9 cellular contexts compared by ENCODE assay signal in the genomic region with DNA sequence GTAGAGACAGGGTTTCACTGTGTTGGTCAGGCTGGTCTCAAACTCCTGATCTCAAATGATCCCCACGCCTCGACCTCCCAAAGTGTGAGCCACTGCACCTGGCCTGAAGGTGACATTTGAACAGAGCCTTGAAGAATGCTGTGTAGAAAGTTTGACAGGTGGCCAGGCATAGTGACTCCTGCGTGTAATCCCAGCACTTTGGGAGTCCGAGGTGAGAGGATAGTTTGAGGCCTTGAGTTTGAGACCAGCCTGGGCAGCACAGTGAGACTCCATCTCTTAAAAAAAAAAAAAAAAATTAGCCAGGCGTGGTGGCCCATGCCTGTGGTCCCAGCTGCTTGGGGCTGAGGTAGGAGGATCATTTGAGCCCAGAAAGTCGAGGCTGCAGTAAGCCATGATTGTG. TPM values are rescaled to one million over a fixed set of nuclear protein-coding genes. Genes with fewer than 3 reads are reported as not detected.
A peak's percentile ranks its signal among the peaks of the same experiment; 100 is the strongest.
DNase-seq lines count a peak whose midpoint lies in the region; ATAC-seq and TF ChIP-seq lines count a peak whose summit lies in the region.
"Had no signal": no experiment of that assay in that cellular context is flagged by ENCODE, and none has a peak within 500 bp of the region (broad histone marks: within the 10 kb centered on the region; RNA-seq: fewer than 3 reads in every experiment).

No MANE protein-coding gene starts in this region.

- H3K27ac Mint-ChIP-seq in activated naive CD4-positive, alpha-beta T cell treated with anti-CD3 and anti-CD28 coated beads, Interleukin-2, amount 50 U/mL, for 24 hours = peak overlapping the region; percentile 37

- H3K4me1 Mint-ChIP-seq in activated naive CD4-positive, alpha-beta T cell treated with anti-CD3 and anti-CD28 coated beads, Interleukin-2, amount 50 U/mL, for 24 hours = peaks cover 60% of the 10 kb centered on the region

- H3K9me3 ChIP-seq in breast epithelium (no peaks in the 10 kb centered on the region), mononuclear cell (ENCODE audit: low read depth, low read length) (no peaks in the 10 kb centered on the region), upper lobe of right lung (no peaks in the 10 kb centered on the region)

- no peak for DNase-seq in activated naive CD4-positive, alpha-beta T cell (lab: John Stamatoyannopoulos, UW)
- DNase-seq in breast epithelium (ENCODE audit: low spot score in 2 of 2) (no peak), upper lobe of right lung (no peak), NCI-H1092 treated with DMSO at 0.1 percent for 48 hours (lab: John Stamatoyannopoulos, UW) (no peak), ecto neural progenitor cell (ENCODE audit: low spot score) (no peak)
- DNase-seq: hippocampal formation had no signal

- intact Hi-C loops in breast epithelium (cut with DNase I; ENCODE audit: low total_unique reads) (no loop called here), upper lobe of right lung (cut with DNase I) (no loop called here)

- no peaks in the 10 kb centered on the region for H3K27me3 Mint-ChIP-seq in activated naive CD4-positive, alpha-beta T cell treated with anti-CD3 and anti-CD28 coated beads, Interleukin-2, amount 50 U/mL, for 24 hours

- H3K4me1 ChIP-seq in breast epithelium (no peaks in the 10 kb centered on the region), mononuclear cell (ENCODE audit: insufficient read depth, low read length) (peaks cover 60% of the 10 kb centered on the region), upper lobe of right lung (peaks cover 52% of the 10 kb centered on the region)

- H3K4me3 ChIP-seq in breast epithelium (peak overlapping the region; percentile 76 to 98 (median 88)), mononuclear cell (ENCODE audit: low read length) (peak overlapping the region; percentile 68), upper lobe of right lung (peak overlapping the region; percentile 91)

- TF ChIP-seq CTCF in breast epithelium (IDR thresholded peaks at IDR 0.05) = no peak
- TF ChIP-seq CTCF in upper lobe of right lung (IDR thresholded peaks at IDR 0.05) = no peak

- H3K27me3 ChIP-seq in breast epithelium (no peaks in the 10 kb centered on the region), mononuclear cell (ENCODE audit: insufficient read depth, low read length) (no peaks in the 10 kb centered on the region), upper lobe of right lung (no peaks in the 10 kb centered on the region)

- H3K9me3 Mint-ChIP-seq in activated naive CD4-positive, alpha-beta T cell treated with anti-CD3 and anti-CD28 coated beads, Interleukin-2, amount 50 U/mL, for 24 hours = no peaks in the 10 kb centered on the region

- H3K36me3 ChIP-seq in breast epithelium = no peaks in the 10 kb centered on the region
- H3K36me3 ChIP-seq in upper lobe of right lung = peaks cover 34% of the 10 kb centered on the region

- peaks cover 13% of the 10 kb centered on the region for H3K36me3 Mint-ChIP-seq in activated naive CD4-positive, alpha-beta T cell treated with anti-CD3 and anti-CD28 coated beads, Interleukin-2, amount 50 U/mL, for 24 hours

- H3K27ac ChIP-seq in breast epithelium = peak overlapping the region; percentile 50 to 100
- peak overlapping the region; percentile 98 for H3K27ac ChIP-seq in upper lobe of right lung

- ATAC-seq in upper lobe of right lung (no peak), HG03175 (IDR thresholded peaks at IDR 0.05; ENCODE audit: unreplicated experiment) (no peak)

- H3K4me3 Mint-ChIP-seq in activated naive CD4-positive, alpha-beta T cell treated with anti-CD3 and anti-CD28 coated beads, Interleukin-2, amount 50 U/mL, for 24 hours = peak overlapping the region; percentile 91

- no peak for TF ChIP-seq POLR2A in breast epithelium (IDR thresholded peaks at IDR 0.05)

RNA-seq across cellular contexts. Expression of a gene that starts 1.5 kb away (rescaled TPM):
- total RNA-seq in breast epithelium (100 to 1,000 TPM; 244 to 387 (median 288) TPM), mononuclear cell (116 TPM), upper lobe of right lung (256 TPM)

RNA-seq across cellular contexts. Expression of a gene that starts 37.4 kb away (rescaled TPM):
- total RNA-seq in breast epithelium (1 to 10 TPM; 2.6 to 7.6 (median 4.6) TPM), mononuclear cell (under 0.01 TPM), upper lobe of right lung (3.6 TPM)
